Comparison of ENCODE assay signal across 15 cellular contexts in the genomic region with DNA sequence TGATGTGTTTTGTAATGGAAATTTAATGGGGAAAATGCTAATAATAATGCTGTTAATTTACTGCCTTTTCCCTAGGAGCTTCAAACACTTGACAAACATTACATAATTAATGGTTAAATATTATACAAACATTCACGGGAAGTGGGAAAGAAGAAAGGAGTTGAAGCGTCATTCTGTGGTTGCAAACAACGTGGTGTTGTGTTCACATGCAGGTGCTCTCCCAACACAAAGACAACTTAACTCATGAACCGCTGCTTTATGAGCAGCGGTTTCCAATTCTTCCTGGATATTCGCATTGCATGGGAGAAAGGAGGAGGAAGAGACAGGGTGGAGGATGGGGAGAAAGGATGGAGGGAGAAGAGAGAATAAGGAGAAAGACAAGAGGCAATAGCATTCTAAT.
DNase-seq lines count a peak whose midpoint lies in the region; ATAC-seq and TF ChIP-seq lines count a peak whose summit lies in the region.
"Had no signal": no experiment of that assay in that cellular context is flagged by ENCODE, and none has a peak within 500 bp of the region (broad histone marks: within the 10 kb centered on the region; RNA-seq: fewer than 3 reads in every experiment).

No MANE protein-coding gene starts in this region.

- no peak overlapping the region for H3K14ac ChIP-seq in H9 (ENCODE audit: insufficient read depth, low read length)

- H3K79me1 ChIP-seq in H9 (ENCODE audit: insufficient read depth, low read depth, low read length, poor library complexity, severe bottlenecking), result no peaks in the 10 kb centered on the region

- H3K18ac ChIP-seq in H9 (ENCODE audit: insufficient read length, low read depth, low read length), result no peak overlapping the region

- H4K20me1 ChIP-seq in H9 (ENCODE audit: control insufficient read depth, insufficient read depth, insufficient read length), result no peaks in the 10 kb centered on the region
- H4K20me1 ChIP-seq: BLaER1 treated with 17β-estradiol and CSF1 and Interleukin-3, amounts not matched to agents 10 nM and 100 nM had no signal

- H3K9me3 ChIP-seq in H9 (ENCODE audit: control insufficient read depth, low read depth, low read length), result peaks cover 10% of the 10 kb centered on the region
- H3K9me3 ChIP-seq: SJSA1 had no signal

- H4K8ac ChIP-seq in H9 (replicated peaks; ENCODE audit: insufficient read length, low read depth, low read length), result no peak overlapping the region

- no peak overlapping the region for H3K4me2 ChIP-seq in H9 (ENCODE audit: insufficient read depth, insufficient read length, low read length)

- no peak overlapping the region for H3K56ac ChIP-seq in H9 (ENCODE audit: insufficient read length, low read depth, low read length)

- no peak overlapping the region for H2BK20ac ChIP-seq in H9 (ENCODE audit: low read depth, low read length, poor library complexity, severe bottlenecking)

- ATAC-seq in GM19324 (IDR thresholded peaks at IDR 0.05; ENCODE audit: low FRiP score, unreplicated experiment), result no peak

- H3K4me1 Mint-ChIP-seq in H9, result peaks cover 0 to 3% of the 10 kb centered on the region in 2 experiments; a peak in 2 of 4 replicates

- no peak overlapping the region for H4K91ac ChIP-seq in H9 (ENCODE audit: insufficient read length, low read depth, low read length)

- no peak overlapping the region for H3K27ac ChIP-seq in H9 (ENCODE audit: insufficient read length, low read depth, low read length)
- H3K27ac ChIP-seq: 22Rv1; BLaER1 treated with 17β-estradiol and CSF1 and Interleukin-3, amounts not matched to agents 10 nM and 100 nM; SJSA1 had no signal

- H3K36me3 Mint-ChIP-seq in H9 (ENCODE audit: insufficient read depth in 1 of 3, low read depth in 3 of 3), result peaks cover 12 to 30% (median 17%) of the 10 kb centered on the region in 3 experiments

- TF ChIP-seq CTCF in H9 (conservative IDR thresholded peaks at IDR 0.05), result no peak

- no peak overlapping the region for H2BK120ac ChIP-seq in H9 (ENCODE audit: low read depth, low read length, poor library complexity, severe bottlenecking)

- no peak overlapping the region for H2AK5ac ChIP-seq in H9 (ENCODE audit: insufficient read length, low read length)

- H3K4me3 ChIP-seq in Jurkat, Clone E6-1 (ENCODE audit: low read length), result no peak overlapping the region
- H3K4me3 ChIP-seq: BLaER1 treated with 17β-estradiol and CSF1 and Interleukin-3, amounts not matched to agents 10 nM and 100 nM; SJSA1 had no signal

- no peak overlapping the region for H2BK12ac ChIP-seq in H9 (ENCODE audit: insufficient read length, low read depth, low read length)

- H3K4me1 ChIP-seq in H9 (ENCODE audit: insufficient read depth, low read length), result no peaks in the 10 kb centered on the region
- H3K4me1 ChIP-seq: SJSA1 had no signal

- no peak overlapping the region for H2BK5ac ChIP-seq in H9 (ENCODE audit: insufficient read length, low read length)

- DNase-seq in NCI-H2081 (lab: John Stamatoyannopoulos, UW) (peak; percentile 9 to 65), NCI-H2081 treated with DMSO at 0.1 percent for 48 hours (lab: John Stamatoyannopoulos, UW) (no peak), NCI-H2196 (lab: John Stamatoyannopoulos, UW; ENCODE audit: unreplicated experiment) (peak; percentile 7), SHP77 treated with DMSO at 0.1 percent for 48 hours (lab: John Stamatoyannopoulos, UW) (peak; percentile 39), H9 (no peak), GM19238 (ENCODE audit: insufficient read length, low spot score) (no peak)
- DNase-seq in Jurkat, Clone E6-1 (ENCODE audit: low read depth, low spot score), result peak; percentile 18
- DNase-seq: GF-D8, KG1, NCI-H1436, T-helper 9 cell had no signal

- H3K23ac ChIP-seq in H9 (ENCODE audit: insufficient read length, low read depth, low read length), result no peak overlapping the region

- H2BK15ac ChIP-seq in H9 (ENCODE audit: low read depth, low read length), result no peak overlapping the region

- no peak overlapping the region for H3K4me3 Mint-ChIP-seq in H9

- no peak overlapping the region for H3K9ac ChIP-seq in H9 (ENCODE audit: extremely low read depth, insufficient read length, low read length)
- H3K9ac ChIP-seq: BLaER1 treated with 17β-estradiol and CSF1 and Interleukin-3, amounts not matched to agents 10 nM and 100 nM had no signal

- no peak overlapping the region for H4K5ac ChIP-seq in H9 (ENCODE audit: insufficient read length, low read depth, low read length)

- no CpG with 5 or more reads among the region's 6 CpGs for WGBS in H9 (ENCODE audit: extremely low coverage, insufficient read length, low lambda C conversion rate)

- H3K27me3 Mint-ChIP-seq in H9 (ENCODE audit: low read depth), result no peaks in the 10 kb centered on the region; the same call in 1 of the 2 replicates

- no peak overlapping the region for H3T11ph ChIP-seq in H9 (ENCODE audit: low read length)

- no peak overlapping the region for H2AFZ ChIP-seq in H9 (ENCODE audit: low read length)

- H3K27ac Mint-ChIP-seq in H9, result no peak overlapping the region; a peak in 1 of 7 replicates

- peaks cover 16 to 27% of the 10 kb centered on the region in 2 experiments for H3K9me3 Mint-ChIP-seq in H9

- no peaks in the 10 kb centered on the region for H3K27me3 ChIP-seq in H9 (ENCODE audit: insufficient read depth, low read length)
- H3K27me3 ChIP-seq: BLaER1 treated with 17β-estradiol and CSF1 and Interleukin-3, amounts not matched to agents 10 nM and 100 nM; SJSA1 had no signal

- H3K4ac ChIP-seq in H9 (ENCODE audit: low read depth, low read length), result no peak overlapping the region

- no peaks in the 10 kb centered on the region for H3K23me2 ChIP-seq in H9 (ENCODE audit: insufficient read length, low read depth, low read length, poor library complexity, severe bottlenecking)

- H3K79me2 ChIP-seq in H9 (ENCODE audit: insufficient read depth, low read length), result no peaks in the 10 kb centered on the region

Comparison
In these comparisons a context has a peak if more than half of its experiments do, and no peak if none do; other contexts are left out.
1. DNase-seq: peak in NCI-H2081 (2 of 2), Jurkat, Clone E6-1 (single experiment), NCI-H2196 (single experiment) and SHP77 treated with DMSO at 0.1 percent for 48 hours (single experiment); none in NCI-H2081 treated with DMSO at 0.1 percent for 48 hours (single experiment), H9 (single experiment) and GM19238 (single experiment).